Comparison of ENCODE assay signal across 25 cellular contexts in the genomic region with DNA sequence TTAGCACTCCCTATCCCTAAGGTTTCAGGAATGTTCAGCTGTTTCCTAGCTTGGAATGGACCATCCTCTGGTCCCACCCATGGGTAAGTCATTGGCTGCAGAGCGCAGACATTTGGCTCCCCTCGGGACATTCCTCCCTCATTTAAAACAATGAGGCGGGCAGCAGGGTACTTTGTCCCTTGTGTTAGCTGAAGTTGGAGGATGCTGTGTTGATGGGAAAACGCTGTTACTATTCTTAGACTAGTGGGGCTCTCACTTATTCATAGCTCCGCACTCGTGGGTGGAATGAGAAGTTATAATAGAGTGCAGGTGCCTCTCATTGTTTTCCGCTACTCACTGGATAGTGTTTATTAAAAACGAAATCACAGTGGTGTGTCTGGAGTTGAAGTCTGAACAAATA.
DNase-seq lines count a peak whose midpoint lies in the region; ATAC-seq and FAIRE-seq lines count a peak whose summit lies in the region.
"Had no signal": no experiment of that assay in that cellular context is flagged by ENCODE, and none has a peak within 500 bp of the region (broad histone marks: within the 10 kb centered on the region; RNA-seq: fewer than 3 reads in every experiment).

No MANE protein-coding gene starts in this region.

- H3K27ac ChIP-seq in skeletal muscle tissue (ENCODE audit: low read depth, low read length), result peak overlapping the region; percentile 54
- no peak overlapping the region for H3K27ac ChIP-seq in small intestine (ENCODE audit: low read depth in 1 of 2, low read length in 1 of 2)
- H3K27ac ChIP-seq: body of pancreas, left lung, tibial artery had no signal

- no peaks in the 10 kb centered on the region for H3K36me3 ChIP-seq in skeletal muscle tissue (ENCODE audit: control insufficient read depth in 3 of 3, insufficient read depth in 3 of 3, low read length in 3 of 3)
- H3K36me3 ChIP-seq in small intestine (ENCODE audit: control insufficient read depth in 2 of 2, insufficient read depth in 2 of 2, low read length in 2 of 2), result no peaks in the 10 kb centered on the region
- H3K36me3 ChIP-seq: left lung, tibial artery had no signal

- peaks cover 12 to 16% (median 16%) of the 10 kb centered on the region in 3 donors for H3K4me1 ChIP-seq in skeletal muscle tissue (ENCODE audit: control insufficient read depth in 3 of 3, insufficient read depth in 3 of 3, low read length in 3 of 3)
- no peaks in the 10 kb centered on the region for H3K4me1 ChIP-seq in small intestine (ENCODE audit: control insufficient read depth in 2 of 2, insufficient read depth in 1 of 2, low read depth in 1 of 2, low read length in 1 of 2)

- peaks cover 22% of the 10 kb centered on the region for H3K36me3 Mint-ChIP-seq in activated CD8-positive, alpha-beta memory T cell treated with anti-CD3 and anti-CD28 coated beads, Interleukin-2, amount 10 ng/mL, durations not matched to agents 7 days and 5 days
- peaks cover 52% of the 10 kb centered on the region for H3K36me3 Mint-ChIP-seq in activated T-helper 17 cell treated with anti-CD3 and anti-CD28 coated beads, Interleukin-2, amount 50 U/mL, for 72 hours (ENCODE audit: low read depth)

- no peak for FAIRE-seq in small intestine (lab: Jason Lieb, UNC)
- FAIRE-seq: D721Med had no signal

- 78 to 87% (median 84%) methylated on average over 8 of the region's 8 CpGs for WGBS in small intestine, 3 donors

- H3K9me3 ChIP-seq in skeletal muscle tissue (ENCODE audit: control insufficient read depth in 3 of 3, low read length in 3 of 3) (no peaks in the 10 kb centered on the region), small intestine (ENCODE audit: control insufficient read depth, low read depth) (no peaks in the 10 kb centered on the region)
- H3K9me3 ChIP-seq: body of pancreas, left lung, tibial artery had no signal

- no peak overlapping the region for H3K4me3 ChIP-seq in skeletal muscle tissue (ENCODE audit: low read length in 3 of 3)
- H3K4me3 ChIP-seq in small intestine (ENCODE audit: low read depth in 1 of 2, low read length in 2 of 2), result no peak overlapping the region
- H3K4me3 ChIP-seq: body of pancreas, left lung, tibial artery had no signal

- no peak overlapping the region for H3K4me3 Mint-ChIP-seq in activated CD8-positive, alpha-beta memory T cell treated with anti-CD3 and anti-CD28 coated beads, Interleukin-2, amount 10 ng/mL, durations not matched to agents 7 days and 5 days
- no peak overlapping the region for H3K4me3 Mint-ChIP-seq in activated T-helper 17 cell treated with anti-CD3 and anti-CD28 coated beads, Interleukin-2, amount 50 U/mL, for 72 hours
- H3K4me3 Mint-ChIP-seq: dendritic cell treated with granulocyte-macrophage colony-stimulating factor and Interleukin-4, amounts not matched to agents 40 ng/mL and 50 ng/mL, for 4 days had no signal

- ATAC-seq in activated CD8-positive, alpha-beta memory T cell treated with anti-CD3 and anti-CD28 coated beads, Interleukin-2, amount 10 ng/mL, durations not matched to agents 7 days and 5 days, result no peak
- peak; percentile 16 for ATAC-seq in activated T-helper 17 cell treated with anti-CD3 and anti-CD28 coated beads, Interleukin-2, amount 50 U/mL, for 72 hours (replicated peaks)
- ATAC-seq: body of pancreas, left lung, SK-N-SH treated with all-trans-retinoic acid at 6 μM for 48 hours had no signal

- no peak for DNase-seq in activated CD8-positive, alpha-beta memory T cell treated with anti-CD3 and anti-CD28 coated beads, Interleukin-2, amount 10 ng/mL, durations not matched to agents 7 days and 5 days
- DNase-seq in activated CD8-positive, alpha-beta memory T cell treated with anti-CD3 and anti-CD28 coated beads, Interleukin-2, amount 50 U/mL, for 4 hours, result no peak
- DNase-seq in stimulated activated CD4-positive, alpha-beta T cell treated with anti-CD3 and anti-CD28 coated beads, Interleukin-15, amount 100 ng/mL, for 24 hours, result peak; percentile 50
- no peak for DNase-seq in stimulated activated CD4-positive, alpha-beta T cell treated with anti-CD3 and anti-CD28 coated beads, Interleukin-1b, Interleukin-23, amount 100 ng/mL, for 48 hours
- DNase-seq in small intestine, result no peak
- DNase-seq in SHP77 treated with DMSO at 0.1 percent for 48 hours (lab: John Stamatoyannopoulos, UW), result no peak
- DNase-seq: activated CD4-positive, alpha-beta T cell treated with anti-CD3 and anti-CD28 coated beads for 1 hour; activated gamma-delta T cell treated with Interleukin-2 at 50 U/mL for 16 hours; body of pancreas; CD4-positive, alpha-beta memory T cell; erythroblast; glutamatergic neuron; islet precursor cell; Karpas-422; left lung; mesendoderm; NCI-H1930; NCI-H526; tibial artery had no signal

- CTCF ChIA-PET in activated CD8-positive, alpha-beta memory T cell treated with anti-CD3 and anti-CD28 coated beads, Interleukin-2, amount 10 ng/mL, durations not matched to agents 7 days and 5 days (lab: Charles Lee), result no interaction called here

- H3K27me3 Mint-ChIP-seq in activated CD8-positive, alpha-beta memory T cell treated with anti-CD3 and anti-CD28 coated beads, Interleukin-2, amount 10 ng/mL, durations not matched to agents 7 days and 5 days, result no peaks in the 10 kb centered on the region
- H3K27me3 Mint-ChIP-seq in activated T-helper 17 cell treated with anti-CD3 and anti-CD28 coated beads, Interleukin-2, amount 50 U/mL, for 72 hours, result no peaks in the 10 kb centered on the region
- H3K27me3 Mint-ChIP-seq: progenitor cell of endocrine pancreas had no signal

- no peak overlapping the region for H3K9ac ChIP-seq in skeletal muscle tissue (ENCODE audit: low read depth in 1 of 3, low read length in 3 of 3)

- H3K27me3 ChIP-seq in skeletal muscle tissue (ENCODE audit: control insufficient read depth in 3 of 3, insufficient read depth in 3 of 3, low read length in 3 of 3) (no peaks in the 10 kb centered on the region), small intestine (ENCODE audit: control insufficient read depth in 2 of 2, insufficient read depth in 2 of 2, low read length in 2 of 2) (no peaks in the 10 kb centered on the region)
- H3K27me3 ChIP-seq: body of pancreas, left lung, tibial artery had no signal

- peak overlapping the region; percentile 14 for H3K27ac Mint-ChIP-seq in activated CD8-positive, alpha-beta memory T cell treated with anti-CD3 and anti-CD28 coated beads, Interleukin-2, amount 10 ng/mL, durations not matched to agents 7 days and 5 days
- H3K27ac Mint-ChIP-seq in activated T-helper 17 cell treated with anti-CD3 and anti-CD28 coated beads, Interleukin-2, amount 50 U/mL, for 72 hours, result no peak overlapping the region
- H3K27ac Mint-ChIP-seq: CD4-positive, alpha-beta memory T cell; dendritic cell treated with granulocyte-macrophage colony-stimulating factor and Interleukin-4, amounts not matched to agents 40 ng/mL and 50 ng/mL, for 4 days; progenitor cell of endocrine pancreas had no signal

- peaks cover 70% of the 10 kb centered on the region for H3K4me1 Mint-ChIP-seq in activated CD8-positive, alpha-beta memory T cell treated with anti-CD3 and anti-CD28 coated beads, Interleukin-2, amount 10 ng/mL, durations not matched to agents 7 days and 5 days
- peaks cover 63% of the 10 kb centered on the region for H3K4me1 Mint-ChIP-seq in activated T-helper 17 cell treated with anti-CD3 and anti-CD28 coated beads, Interleukin-2, amount 50 U/mL, for 72 hours

- H3K9me3 Mint-ChIP-seq in activated CD8-positive, alpha-beta memory T cell treated with anti-CD3 and anti-CD28 coated beads, Interleukin-2, amount 10 ng/mL, durations not matched to agents 7 days and 5 days (ENCODE audit: low read depth), result peaks cover 4% of the 10 kb centered on the region
- H3K9me3 Mint-ChIP-seq in activated T-helper 17 cell treated with anti-CD3 and anti-CD28 coated beads, Interleukin-2, amount 50 U/mL, for 72 hours, result peaks cover 3% of the 10 kb centered on the region
- H3K9me3 Mint-ChIP-seq: dendritic cell treated with granulocyte-macrophage colony-stimulating factor and Interleukin-4, amounts not matched to agents 40 ng/mL and 50 ng/mL, for 4 days had no signal
